ENCODE assay signal across 8 cellular contexts in genomic region chr2:43224571-43225092, GRCh38. TPM values are rescaled to one million over a fixed set of nuclear protein-coding genes. Genes with fewer than 3 reads are reported as not detected.
DNase-seq lines count a peak whose midpoint lies in the region; ATAC-seq and TF ChIP-seq lines count a peak whose summit lies in the region.

No MANE protein-coding gene starts in this region.

- peaks cover 35% of the 10 kb centered on the region for H3K79me2 ChIP-seq in mesendoderm (ENCODE audit: control insufficient read depth, insufficient read depth, low read length)

- H2BK15ac ChIP-seq in mesendoderm (replicated peaks; ENCODE audit: low read depth), result no peak overlapping the region

- H3K18ac ChIP-seq in mesendoderm (ENCODE audit: low read length), result peak overlapping the region; percentile 19

- TF ChIP-seq POLR2A in suprapubic skin (IDR thresholded peaks at IDR 0.05), result peak in 1 of 2 donors; percentile 5

- H3K4ac ChIP-seq in mesendoderm (ENCODE audit: low read depth, low read length), result no peak overlapping the region

- no peak overlapping the region for H4K5ac ChIP-seq in mesendoderm (ENCODE audit: low read length)

- TF ChIP-seq CTCF in suprapubic skin (IDR thresholded peaks at IDR 0.05), result no peak

- H3K9ac ChIP-seq in mesendoderm (ENCODE audit: low read length), result peak overlapping the region; percentile 98

- peak overlapping the region; percentile 75 for H3K4me2 ChIP-seq in mesendoderm (ENCODE audit: low read length)

- no peak overlapping the region for H2BK5ac ChIP-seq in mesendoderm (ENCODE audit: low read length)

- ATAC-seq in GM19455 (IDR thresholded peaks at IDR 0.05; ENCODE audit: unreplicated experiment), result no peak

- no peak overlapping the region for H2BK120ac ChIP-seq in mesendoderm (ENCODE audit: low read depth, low read length)

- DNase-seq in GM03348 (ENCODE audit: low spot score) (peak; percentile 37), T follicular helper cell (ENCODE audit: low read depth) (peak; percentile 35), caudate nucleus (lab: John Stamatoyannopoulos, UW) (peak in 4 of 61 donors; percentile 30 to 45 (median 41)), mesendoderm (peak; percentile 68), suprapubic skin (ENCODE audit: low spot score in 2 of 2) (no peak), NCI-H82 treated with DMSO at 0.1 percent for 48 hours (lab: John Stamatoyannopoulos, UW; ENCODE audit: unreplicated experiment) (no peak), OCI-M2 (lab: John Stamatoyannopoulos, UW; ENCODE audit: unreplicated experiment) (no peak)

- peak overlapping the region; percentile 98 for H3K56ac ChIP-seq in mesendoderm (ENCODE audit: low read length)

- no peaks in the 10 kb centered on the region for H3K79me1 ChIP-seq in mesendoderm (ENCODE audit: low read length)

- H3K27me3 ChIP-seq in mesendoderm (ENCODE audit: insufficient read depth, low read length, poor library complexity) (no peaks in the 10 kb centered on the region), suprapubic skin (no peaks in the 10 kb centered on the region)

- H3K4me1 ChIP-seq in mesendoderm (ENCODE audit: control insufficient read depth, low read depth, low read length) (peaks cover 6% of the 10 kb centered on the region), suprapubic skin (peaks cover 52% of the 10 kb centered on the region)

- peak overlapping the region; percentile 98 for H3K27ac ChIP-seq in caudate nucleus (ENCODE audit: low read depth, low read length)
- peak overlapping the region; percentile 85 for H3K27ac ChIP-seq in mesendoderm (ENCODE audit: low read depth, low read length)
- peak overlapping the region; percentile 97 for H3K27ac ChIP-seq in suprapubic skin

- H4K8ac ChIP-seq in mesendoderm (ENCODE audit: low read depth, low read length), result no peak overlapping the region

- no peak overlapping the region for H2AK5ac ChIP-seq in mesendoderm (ENCODE audit: low read length)

- H3K4me3 ChIP-seq in mesendoderm (ENCODE audit: low read length) (peak overlapping the region; percentile 92), suprapubic skin (peak overlapping the region; percentile 90)

- H3K9me3 ChIP-seq in suprapubic skin, result no peaks in the 10 kb centered on the region

- TF ChIP-seq EP300 in suprapubic skin (IDR thresholded peaks at IDR 0.05), result no peak

- WGBS in mesendoderm (ENCODE audit: extremely low coverage, insufficient coverage, low lambda C conversion rate), result no CpG with 5 or more reads among the region's 74 CpGs
- 1% methylated on average over 60 of the region's 74 CpGs for WGBS in suprapubic skin

- H3K36me3 ChIP-seq in mesendoderm (ENCODE audit: control insufficient read depth, insufficient read depth, low read length) (no peaks in the 10 kb centered on the region), suprapubic skin (peaks cover 29% of the 10 kb centered on the region)

- peak overlapping the region; percentile 82 for H3K23ac ChIP-seq in mesendoderm (ENCODE audit: low read length)

RNA-seq across cellular contexts. Expression of gene ZFP36L2, which starts 1.8 kb away (rescaled TPM):
- polyA plus RNA-seq in mesendoderm (2013, experiment 1 of 2), result 71.1 TPM
- 70.6 TPM for polyA plus RNA-seq in mesendoderm (2013, experiment 2 of 2)
- total RNA-seq in suprapubic skin, result 100 to 1,000 TPM; 198 to 238 (median 223) TPM

Comparison
In these comparisons a context has a peak if more than half of its experiments do, and no peak if none do; other contexts are left out.
1. DNase-seq: peak in GM03348 (single experiment), T follicular helper cell (single experiment) and mesendoderm (single experiment); none in suprapubic skin (0 of 2), NCI-H82 treated with DMSO at 0.1 percent for 48 hours (single experiment) and OCI-M2 (single experiment).
2. Peak in every context shown above with its lines, with median percentiles within 50 percentile points of each other: H3K27ac ChIP-seq.